In genomic region chr17:14197582-14197981, GRCh38 we compare ENCODE assay signal across 15 cellular contexts. TPM values are rescaled to one million over a fixed set of nuclear protein-coding genes. Genes with fewer than 3 reads are reported as not detected.
DNase-seq lines count a peak whose midpoint lies in the region; ATAC-seq and TF ChIP-seq lines count a peak whose summit lies in the region.
"Had no signal": no experiment of that assay in that cellular context is flagged by ENCODE, and none has a peak within 500 bp of the region (broad histone marks: within the 10 kb centered on the region; RNA-seq: fewer than 3 reads in every experiment).

No MANE protein-coding gene starts in this region.

- DNase-seq in NK-92 treated with Interleukin-12 subunit alpha and Interleukin-12 subunit beta, amount 100 ng/mL, for 24 hours (lab: John Stamatoyannopoulos, UW) = peak; percentile 61
- DNase-seq in NK-92 (lab: John Stamatoyannopoulos, UW; ENCODE audit: unreplicated experiment) (no peak), activated gamma-delta T cell (lab: John Stamatoyannopoulos, UW) (peak; percentile 18), progenitor cell of endocrine pancreas (ENCODE audit: low spot score, unreplicated experiment) (no peak), upper lobe of left lung (peak in 1 of 2 donors; percentile 52), NCI-H748 treated with DMSO at 0.1 percent for 48 hours (lab: John Stamatoyannopoulos, UW) (no peak), DMS 273 (lab: John Stamatoyannopoulos, UW; ENCODE audit: unreplicated experiment) (no peak), vagina (ENCODE audit: extremely low spot score in 2 of 2) (no peak)
- DNase-seq: NCI-H1694 treated with DMSO at 0.1 percent for 48 hours had no signal

- peak overlapping the region; percentile 5 to 66 (median 54) for H3K27ac ChIP-seq in upper lobe of left lung
- no peak overlapping the region for H3K27ac ChIP-seq in vagina
- H3K27ac ChIP-seq: prostate gland had no signal

- WGBS in upper lobe of left lung, 2 donors = 46 to 82% methylated on average over 4 of the region's 4 CpGs

- H3K36me3 Mint-ChIP-seq in progenitor cell of endocrine pancreas (ENCODE audit: insufficient read depth) = no peaks in the 10 kb centered on the region

- peak overlapping the region; percentile 14 for H3K4me3 Mint-ChIP-seq in progenitor cell of endocrine pancreas (ENCODE audit: low read depth)

- ATAC-seq in upper lobe of left lung (ENCODE audit: low FRiP score in 2 of 2) = no peak
- ATAC-seq: HepG2 had no signal

- intact Hi-C loops in vagina (cut with DNase I) = no loop called here

- H3K4me1 Mint-ChIP-seq in progenitor cell of endocrine pancreas (ENCODE audit: low read depth) = peaks cover 53% of the 10 kb centered on the region

- H3K36me3 ChIP-seq in upper lobe of left lung (peaks cover 0 to 2% (median 0%) of the 10 kb centered on the region in 4 donors), vagina (no peaks in the 10 kb centered on the region)
- H3K36me3 ChIP-seq: prostate gland had no signal

- H3K27me3 ChIP-seq in upper lobe of left lung (no peaks in the 10 kb centered on the region), vagina (no peaks in the 10 kb centered on the region)

- H3K4me3 ChIP-seq in upper lobe of left lung (no peak overlapping the region), vagina (no peak overlapping the region)
- H3K4me3 ChIP-seq: prostate gland had no signal

- H3K27ac Mint-ChIP-seq in progenitor cell of endocrine pancreas = peak overlapping the region; percentile 91

- H3K4me1 ChIP-seq in upper lobe of left lung (peaks cover 7 to 44% (median 25%) of the 10 kb centered on the region in 4 donors), vagina (peaks cover 26% of the 10 kb centered on the region)
- H3K4me1 ChIP-seq: prostate gland had no signal

- no peaks in the 10 kb centered on the region for H3K9me3 Mint-ChIP-seq in progenitor cell of endocrine pancreas (ENCODE audit: low read depth)

- H3K9me3 ChIP-seq in upper lobe of left lung (no peaks in the 10 kb centered on the region), vagina (no peaks in the 10 kb centered on the region)
- H3K9me3 ChIP-seq: prostate gland had no signal

- no peak for TF ChIP-seq CTCF in progenitor cell of endocrine pancreas (IDR thresholded peaks at IDR 0.05; ENCODE audit: unreplicated experiment)
- no peak for TF ChIP-seq CTCF in upper lobe of left lung (IDR thresholded peaks at IDR 0.05)
- TF ChIP-seq CTCF in vagina (IDR thresholded peaks at IDR 0.05) = no peak

- no peak for TF ChIP-seq EP300 in upper lobe of left lung (IDR thresholded peaks at IDR 0.05)

- no peak for TF ChIP-seq POLR2A in upper lobe of left lung (IDR thresholded peaks at IDR 0.05)
- no peak for TF ChIP-seq POLR2A in vagina (IDR thresholded peaks at IDR 0.05)

- H3K27me3 Mint-ChIP-seq in progenitor cell of endocrine pancreas = no peaks in the 10 kb centered on the region

RNA-seq across cellular contexts. Expression of gene CDRT15, which starts 39.1 kb away (rescaled TPM):
- total RNA-seq in progenitor cell of endocrine pancreas = not detected in 2 replicates
- total RNA-seq in upper lobe of left lung = not detected
- total RNA-seq in vagina = not detected
- total RNA-seq: A673, Daoy, frontal cortex, HepG2, liver, prostate gland had no signal

Comparison
In these comparisons a context has a peak if more than half of its experiments do, and no peak if none do; other contexts are left out.
1. DNase-seq: peak in NK-92 treated with Interleukin-12 subunit alpha and Interleukin-12 subunit beta, amount 100 ng/mL, for 24 hours (single experiment) and activated gamma-delta T cell (single experiment); none in NK-92 (single experiment), progenitor cell of endocrine pancreas (single experiment), NCI-H748 treated with DMSO at 0.1 percent for 48 hours (single experiment), DMS 273 (single experiment) and vagina (0 of 2).